In the genomic region with DNA sequence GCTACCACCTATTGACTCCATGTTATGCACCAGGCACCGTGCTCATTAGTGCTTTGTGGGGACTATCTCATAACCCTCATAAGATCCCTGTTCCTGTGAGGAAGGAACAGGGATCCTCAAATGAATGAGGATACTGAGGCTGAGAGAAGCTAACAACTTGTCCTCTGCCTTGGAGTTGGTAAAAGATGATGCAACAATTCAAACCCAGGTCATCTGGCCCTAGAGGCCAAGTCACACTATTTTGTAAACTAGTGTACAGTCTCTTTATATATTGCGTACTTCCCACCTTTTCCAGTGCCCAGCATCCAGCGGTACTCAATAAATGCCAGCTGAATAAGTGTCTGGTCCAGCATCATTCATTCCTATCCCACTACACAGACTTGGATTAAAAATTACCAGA, we compare ENCODE assay signal across 1 cellular context.
TF ChIP-seq lines count a peak whose summit lies in the region.

No MANE protein-coding gene starts in this region.

TF ChIP-seq in GM12878, 131 proteins besides CTCF, POLR2A, EP300 and RAD21 (continued from another document):
- TF ChIP-seq, protein P1, sequence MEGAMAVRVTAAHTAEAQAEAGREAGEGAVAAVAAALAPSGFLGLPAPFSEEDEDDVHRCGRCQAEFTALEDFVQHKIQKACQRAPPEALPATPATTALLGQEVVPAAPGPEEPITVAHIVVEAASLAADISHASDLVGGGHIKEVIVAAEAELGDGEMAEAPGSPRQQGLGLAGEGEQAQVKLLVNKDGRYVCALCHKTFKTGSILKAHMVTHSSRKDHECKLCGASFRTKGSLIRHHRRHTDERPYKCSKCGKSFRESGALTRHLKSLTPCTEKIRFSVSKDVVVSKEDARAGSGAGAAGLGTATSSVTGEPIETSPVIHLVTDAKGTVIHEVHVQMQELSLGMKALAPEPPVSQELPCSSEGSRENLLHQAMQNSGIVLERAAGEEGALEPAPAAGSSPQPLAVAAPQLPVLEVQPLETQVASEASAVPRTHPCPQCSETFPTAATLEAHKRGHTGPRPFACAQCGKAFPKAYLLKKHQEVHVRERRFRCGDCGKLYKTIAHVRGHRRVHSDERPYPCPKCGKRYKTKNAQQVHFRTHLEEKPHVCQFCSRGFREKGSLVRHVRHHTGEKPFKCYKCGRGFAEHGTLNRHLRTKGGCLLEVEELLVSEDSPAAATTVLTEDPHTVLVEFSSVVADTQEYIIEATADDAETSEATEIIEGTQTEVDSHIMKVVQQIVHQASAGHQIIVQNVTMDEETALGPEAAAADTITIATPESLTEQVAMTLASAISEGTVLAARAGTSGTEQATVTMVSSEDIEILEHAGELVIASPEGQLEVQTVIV (IDR thresholded peaks at IDR 0.05; ENCODE audit: borderline replicate concordance, partially characterized antibody), result no peak
- TF ChIP-seq, protein P2, sequence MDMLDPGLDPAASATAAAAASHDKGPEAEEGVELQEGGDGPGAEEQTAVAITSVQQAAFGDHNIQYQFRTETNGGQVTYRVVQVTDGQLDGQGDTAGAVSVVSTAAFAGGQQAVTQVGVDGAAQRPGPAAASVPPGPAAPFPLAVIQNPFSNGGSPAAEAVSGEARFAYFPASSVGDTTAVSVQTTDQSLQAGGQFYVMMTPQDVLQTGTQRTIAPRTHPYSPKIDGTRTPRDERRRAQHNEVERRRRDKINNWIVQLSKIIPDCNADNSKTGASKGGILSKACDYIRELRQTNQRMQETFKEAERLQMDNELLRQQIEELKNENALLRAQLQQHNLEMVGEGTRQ (IDR thresholded peaks at IDR 0.05; ENCODE audit: borderline replicate concordance, low read depth, low read length), result no peak
